12 cellular contexts compared by ENCODE assay signal in genomic region chr9:105114318-105114717, GRCh38.
DNase-seq lines count a peak whose midpoint lies in the region; ATAC-seq and TF ChIP-seq lines count a peak whose summit lies in the region.
"Had no signal": no experiment of that assay in that cellular context is flagged by ENCODE, and none has a peak within 500 bp of the region (broad histone marks: within the 10 kb centered on the region; RNA-seq: fewer than 3 reads in every experiment).

No MANE protein-coding gene starts in this region.

- TF ChIP-seq CTCF in psoas muscle (IDR thresholded peaks at IDR 0.05) = no peak
- no peak for TF ChIP-seq CTCF in heart left ventricle (IDR thresholded peaks at IDR 0.05)
- TF ChIP-seq CTCF in tibial artery (IDR thresholded peaks at IDR 0.05) = no peak

- H3K27me3 ChIP-seq in psoas muscle (ENCODE audit: insufficient read depth in 3 of 3, low read length in 2 of 3) (no peaks in the 10 kb centered on the region), heart left ventricle (no peaks in the 10 kb centered on the region), tibial artery (no peaks in the 10 kb centered on the region)
- H3K27me3 ChIP-seq: cardiac muscle cell, esophagus muscularis mucosa had no signal

- H3K4me1 ChIP-seq in psoas muscle = peaks cover 23% of the 10 kb centered on the region
- peaks cover 0 to 18% (median 0%) of the 10 kb centered on the region in 12 donors for H3K4me1 ChIP-seq in heart left ventricle
- no peaks in the 10 kb centered on the region for H3K4me1 ChIP-seq in tibial artery
- H3K4me1 ChIP-seq: esophagus muscularis mucosa had no signal

- intact Hi-C loops in psoas muscle (cut with DNase I) (loop anchor here in 1 of 2 donors (5.0 kb wide), 1 partner anchor 47 kb away; no protein-coding TSS in a partner anchor), heart left ventricle (cut with DNase I) (no loop called here), tibial artery (cut with DNase I; ENCODE audit: low total_unique reads) (no loop called here)

- H3K36me3 ChIP-seq in psoas muscle (ENCODE audit: insufficient read depth in 1 of 2, low read depth in 1 of 2) (no peaks in the 10 kb centered on the region), heart left ventricle (no peaks in the 10 kb centered on the region), tibial artery (no peaks in the 10 kb centered on the region)
- H3K36me3 ChIP-seq: cardiac muscle cell, esophagus muscularis mucosa had no signal

- no peak overlapping the region for H3K4me3 ChIP-seq in psoas muscle
- no peak overlapping the region for H3K4me3 ChIP-seq in heart left ventricle
- H3K4me3 ChIP-seq in tibial artery = no peak overlapping the region
- H3K4me3 ChIP-seq: cardiac muscle cell, esophagus muscularis mucosa had no signal

- peaks cover 22% of the 10 kb centered on the region for H3K4me1 Mint-ChIP-seq in activated CD8-positive, alpha-beta memory T cell treated with anti-CD3 and anti-CD28 coated beads, Interleukin-2, amount 10 ng/mL, durations not matched to agents 7 days and 5 days

- WGBS in psoas muscle, 3 donors = 88 to 91% (median 88%) methylated on average over 5 of the region's 5 CpGs
- WGBS in heart left ventricle, 4 donors = 84 to 99% (median 93%) methylated on average over 5 of the region's 5 CpGs

- H3K27ac Mint-ChIP-seq in activated CD8-positive, alpha-beta memory T cell treated with anti-CD3 and anti-CD28 coated beads, Interleukin-2, amount 10 ng/mL, durations not matched to agents 7 days and 5 days = peak overlapping the region; percentile 1

- CTCF ChIA-PET in activated CD8-positive, alpha-beta memory T cell treated with anti-CD3 and anti-CD28 coated beads, Interleukin-2, amount 10 ng/mL, durations not matched to agents 7 days and 5 days (lab: Charles Lee) = interaction anchor here (0.8 to 1.6 kb wide), 3 partner anchors 14 to 116 kb away, joined by 3 to 4 read pairs (median 3); no protein-coding TSS in a partner anchor

- H3K36me3 Mint-ChIP-seq in activated CD8-positive, alpha-beta memory T cell treated with anti-CD3 and anti-CD28 coated beads, Interleukin-2, amount 10 ng/mL, durations not matched to agents 7 days and 5 days = no peaks in the 10 kb centered on the region

- peak; percentile 62 for DNase-seq in activated CD8-positive, alpha-beta memory T cell treated with anti-CD3 and anti-CD28 coated beads, Interleukin-2, amount 10 ng/mL, durations not matched to agents 7 days and 5 days
- DNase-seq in activated CD8-positive, alpha-beta memory T cell treated with anti-CD3 and anti-CD28 coated beads for 24 hours = no peak
- DNase-seq in NAMALWA (ENCODE audit: low spot score) = peak; percentile 18
- DNase-seq in psoas muscle = no peak
- DNase-seq in heart left ventricle = no peak
- DNase-seq in tibial artery = no peak
- no peak for DNase-seq in NCI-H446 treated with DMSO at 0.1 percent for 48 hours (lab: John Stamatoyannopoulos, UW)
- DNase-seq: EL, MM.1S had no signal

- peak; percentile 73 for ATAC-seq in activated CD8-positive, alpha-beta memory T cell treated with anti-CD3 and anti-CD28 coated beads, Interleukin-2, amount 10 ng/mL, durations not matched to agents 7 days and 5 days
- ATAC-seq in HG02642 (IDR thresholded peaks at IDR 0.05; ENCODE audit: poor library complexity, unreplicated experiment) (peak; percentile 53), psoas muscle (no peak), heart left ventricle (no peak)

- no peak overlapping the region for H3K4me3 Mint-ChIP-seq in activated CD8-positive, alpha-beta memory T cell treated with anti-CD3 and anti-CD28 coated beads, Interleukin-2, amount 10 ng/mL, durations not matched to agents 7 days and 5 days

- no peaks in the 10 kb centered on the region for H3K27me3 Mint-ChIP-seq in activated CD8-positive, alpha-beta memory T cell treated with anti-CD3 and anti-CD28 coated beads, Interleukin-2, amount 10 ng/mL, durations not matched to agents 7 days and 5 days

- no peak for TF ChIP-seq POLR2A in heart left ventricle (IDR thresholded peaks at IDR 0.05)

- no peaks in the 10 kb centered on the region for H3K9me3 ChIP-seq in psoas muscle
- H3K9me3 ChIP-seq in heart left ventricle = no peaks in the 10 kb centered on the region
- H3K9me3 ChIP-seq in tibial artery = no peaks in the 10 kb centered on the region
- H3K9me3 ChIP-seq: esophagus muscularis mucosa had no signal

- no peaks in the 10 kb centered on the region for H3K9me3 Mint-ChIP-seq in activated CD8-positive, alpha-beta memory T cell treated with anti-CD3 and anti-CD28 coated beads, Interleukin-2, amount 10 ng/mL, durations not matched to agents 7 days and 5 days (ENCODE audit: low read depth)

- H3K27ac ChIP-seq in psoas muscle = peak overlapping the region; percentile 81
- H3K27ac ChIP-seq in heart left ventricle = peak overlapping the region in 1 of 12 donors; percentile 62
- H3K27ac ChIP-seq in tibial artery = no peak overlapping the region
- H3K27ac ChIP-seq: cardiac muscle cell, esophagus muscularis mucosa had no signal

Comparison
In these comparisons a context has a peak if more than half of its experiments do, and no peak if none do; other contexts are left out.
1. DNase-seq: peak in activated CD8-positive, alpha-beta memory T cell treated with anti-CD3 and anti-CD28 coated beads, Interleukin-2, amount 10 ng/mL, durations not matched to agents 7 days and 5 days (single experiment) and NAMALWA (single experiment); none in activated CD8-positive, alpha-beta memory T cell treated with anti-CD3 and anti-CD28 coated beads for 24 hours (single experiment), psoas muscle (0 of 2), heart left ventricle (0 of 5), tibial artery (0 of 2) and NCI-H446 treated with DMSO at 0.1 percent for 48 hours (single experiment).
2. ATAC-seq: peak in activated CD8-positive, alpha-beta memory T cell treated with anti-CD3 and anti-CD28 coated beads, Interleukin-2, amount 10 ng/mL, durations not matched to agents 7 days and 5 days (single experiment) and HG02642 (single experiment); none in psoas muscle (0 of 4) and heart left ventricle (0 of 4).